Comparison of ENCODE assay signal across 1 cellular context in the genomic region with DNA sequence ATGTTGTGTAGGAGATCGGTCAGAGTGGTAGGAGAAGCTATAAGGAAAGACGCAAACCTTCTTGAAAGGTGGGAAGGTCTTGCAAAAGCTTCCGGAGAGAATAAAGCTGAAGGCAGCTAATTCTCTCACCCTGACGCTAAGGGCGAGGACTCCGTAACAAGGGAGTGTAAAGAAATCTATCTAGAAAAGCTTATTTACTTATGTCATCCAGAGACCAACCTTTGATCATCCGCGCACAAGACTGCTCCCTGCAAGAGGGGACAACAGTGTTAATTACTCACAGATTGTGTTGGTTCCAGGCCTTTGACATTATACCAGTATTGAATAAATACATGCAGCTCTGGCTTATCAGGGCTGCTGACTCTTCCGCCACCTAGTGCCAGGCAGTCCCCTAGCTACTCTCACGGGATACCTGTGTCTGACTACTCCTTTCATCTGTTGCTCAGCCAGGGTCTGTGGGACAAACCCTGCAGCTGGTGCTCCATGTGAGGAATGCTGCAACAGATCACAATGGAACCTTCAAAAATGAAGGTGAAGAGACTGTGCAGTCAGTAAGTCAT.
TF ChIP-seq lines count a peak whose summit lies in the region.

No MANE protein-coding gene starts in this region.

TF ChIP-seq in WTC11, 78 proteins besides CTCF, POLR2A, EP300 and RAD21 (continued from another document):
- TF ChIP-seq, protein P1, sequence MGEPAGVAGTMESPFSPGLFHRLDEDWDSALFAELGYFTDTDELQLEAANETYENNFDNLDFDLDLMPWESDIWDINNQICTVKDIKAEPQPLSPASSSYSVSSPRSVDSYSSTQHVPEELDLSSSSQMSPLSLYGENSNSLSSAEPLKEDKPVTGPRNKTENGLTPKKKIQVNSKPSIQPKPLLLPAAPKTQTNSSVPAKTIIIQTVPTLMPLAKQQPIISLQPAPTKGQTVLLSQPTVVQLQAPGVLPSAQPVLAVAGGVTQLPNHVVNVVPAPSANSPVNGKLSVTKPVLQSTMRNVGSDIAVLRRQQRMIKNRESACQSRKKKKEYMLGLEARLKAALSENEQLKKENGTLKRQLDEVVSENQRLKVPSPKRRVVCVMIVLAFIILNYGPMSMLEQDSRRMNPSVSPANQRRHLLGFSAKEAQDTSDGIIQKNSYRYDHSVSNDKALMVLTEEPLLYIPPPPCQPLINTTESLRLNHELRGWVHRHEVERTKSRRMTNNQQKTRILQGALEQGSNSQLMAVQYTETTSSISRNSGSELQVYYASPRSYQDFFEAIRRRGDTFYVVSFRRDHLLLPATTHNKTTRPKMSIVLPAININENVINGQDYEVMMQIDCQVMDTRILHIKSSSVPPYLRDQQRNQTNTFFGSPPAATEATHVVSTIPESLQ (CRISPR knock-in tag; IDR thresholded peaks at IDR 0.05), result no peak
- no peak for TF ChIP-seq ZNF121 (CRISPR knock-in tag; IDR thresholded peaks at IDR 0.05)
- no peak for TF ChIP-seq GABPB1 (CRISPR knock-in tag; IDR thresholded peaks at IDR 0.05)
TF ChIP-seq in WTC11: peak in this region for 0.
